In genomic region chr21:21156397-21156796, GRCh38 we compare ENCODE assay signal across 20 cellular contexts.
DNase-seq lines count a peak whose midpoint lies in the region; ATAC-seq, FAIRE-seq and TF ChIP-seq lines count a peak whose summit lies in the region.
"Had no signal": no experiment of that assay in that cellular context is flagged by ENCODE, and none has a peak within 500 bp of the region (broad histone marks: within the 10 kb centered on the region; RNA-seq: fewer than 3 reads in every experiment).

No MANE protein-coding gene starts in this region.

- DNase-seq in GM23248, result no peak
- no peak for DNase-seq in K562 (ENCODE audit: extremely low read depth in 1 of 4, low spot score in 3 of 4)
- DNase-seq in frontal cortex (ENCODE audit: low spot score in 2 of 2), result no peak
- DNase-seq in activated T-cell treated with anti-CD3 and anti-CD28 coated beads, Interleukin-2, amount 50 U/mL, for 72 hours, result no peak
- no peak for DNase-seq in SW480 (ENCODE audit: low spot score)
- DNase-seq: AML-193; Caco-2; Calu3; CD4-positive, alpha-beta T cell; CD8-positive, alpha-beta T cell; DMS79 treated with DMSO at 0.1 percent for 48 hours; GF-D8 had no signal

- CTCF ChIA-PET in K562 (lab: Yijun Ruan, JAX; ENCODE audit: low intra/inter-chr PET ratio), result no interaction called here

- H3K4me1 ChIP-seq in GM23248 (ENCODE audit: insufficient read depth) (peaks cover 23% of the 10 kb centered on the region), K562 (replicated peaks in 1 of 2; ENCODE audit: control insufficient read depth in 2 of 2, insufficient read depth in 2 of 2, low read length in 2 of 2) (peaks cover 16 to 17% of the 10 kb centered on the region in 2 experiments; a peak in 3 of 5 replicates)
- H3K4me1 ChIP-seq: A549; BLaER1 treated with 17β-estradiol and CSF1 and Interleukin-3, amounts not matched to agents 10 nM and 100 nM; Caco-2 had no signal

- H3K4me3 Mint-ChIP-seq in activated T-cell treated with anti-CD3 and anti-CD28 coated beads, Interleukin-2, amount 50 U/mL, for 72 hours, result no peak overlapping the region
- H3K4me3 Mint-ChIP-seq: B cell; CD4-positive, alpha-beta T cell; CD8-positive, alpha-beta T cell had no signal

- no peaks in the 10 kb centered on the region for H3K9me3 ChIP-seq in GM23248 (ENCODE audit: low read depth)
- H3K9me3 ChIP-seq in K562 (replicated peaks; ENCODE audit: control insufficient read depth, insufficient read depth, low read depth, low read length), result no peaks in the 10 kb centered on the region
- H3K9me3 ChIP-seq: A549; BLaER1 treated with 17β-estradiol and CSF1 and Interleukin-3, amounts not matched to agents 10 nM and 100 nM; Caco-2 had no signal

- H3K4me3 ChIP-seq in GM23248 (no peak overlapping the region), K562 (no peak overlapping the region)
- H3K4me3 ChIP-seq: A549; BLaER1 treated with 17β-estradiol and CSF1 and Interleukin-3, amounts not matched to agents 10 nM and 100 nM had no signal

- H3K36me3 ChIP-seq in GM23248 (ENCODE audit: low read depth), result no peaks in the 10 kb centered on the region
- H3K36me3 ChIP-seq in K562 (ENCODE audit: control insufficient read depth, insufficient read depth, low read length), result no peaks in the 10 kb centered on the region
- H3K36me3 ChIP-seq: BLaER1 treated with 17β-estradiol and CSF1 and Interleukin-3, amounts not matched to agents 10 nM and 100 nM had no signal

- peak overlapping the region; percentile 20; the same call in 1 of the 2 replicates for H2AFZ ChIP-seq in GM23248
- no peak overlapping the region for H2AFZ ChIP-seq in K562 (ENCODE audit: low read depth, low read length)

- in situ Hi-C loops in GM23248 (cut with MboI) (no loop called here), K562 (cut with MboI) (no loop called here)

- no peaks in the 10 kb centered on the region for H3K27me3 Mint-ChIP-seq in activated T-cell treated with anti-CD3 and anti-CD28 coated beads, Interleukin-2, amount 50 U/mL, for 72 hours (ENCODE audit: low read depth)
- H3K27me3 Mint-ChIP-seq: B cell; CD4-positive, alpha-beta T cell had no signal

- H3K36me3 Mint-ChIP-seq in activated T-cell treated with anti-CD3 and anti-CD28 coated beads, Interleukin-2, amount 50 U/mL, for 72 hours (ENCODE audit: insufficient read depth in 2 of 2), result no peaks in the 10 kb centered on the region
- H3K36me3 Mint-ChIP-seq: CD8-positive, alpha-beta T cell had no signal

- TF ChIP-seq RAD21 in K562 (CRISPR knock-in tag; conservative IDR thresholded peaks at IDR 0.05 in 1 of 2, IDR thresholded peaks at IDR 0.05 in 1 of 2), result no peak

- H3K9ac ChIP-seq in GM23248 (no peak overlapping the region), K562 (ENCODE audit: insufficient read depth in 1 of 2, low read depth in 2 of 2, low read length in 2 of 2) (peak overlapping the region in 1 of 2 experiments; percentile 64; a peak in 1 of 4 replicates)
- H3K9ac ChIP-seq: BLaER1 treated with 17β-estradiol and CSF1 and Interleukin-3, amounts not matched to agents 10 nM and 100 nM had no signal

- no peaks in the 10 kb centered on the region for H3K9me3 Mint-ChIP-seq in activated T-cell treated with anti-CD3 and anti-CD28 coated beads, Interleukin-2, amount 50 U/mL, for 72 hours
- H3K9me3 Mint-ChIP-seq: CD4-positive, alpha-beta T cell; CD8-positive, alpha-beta T cell had no signal

- intact Hi-C loops in K562 (cut with micrococcal nuclease), result no loop called here

- BruUV-seq in K562 (replicated peaks; lab: Mats Ljungman, UMichigan), result no TSS peak

- H3K4me2 ChIP-seq in GM23248 (ENCODE audit: unreplicated experiment), result peak overlapping the region; percentile 6
- no peak overlapping the region; the same call in 1 of the 2 replicates for H3K4me2 ChIP-seq in K562 (ENCODE audit: insufficient read depth, low read length)
- H3K4me2 ChIP-seq: A549; BLaER1 treated with 17β-estradiol and CSF1 and Interleukin-3, amounts not matched to agents 10 nM and 100 nM had no signal

- no peaks in the 10 kb centered on the region for H3K79me2 ChIP-seq in GM23248 (ENCODE audit: insufficient read depth)
- H3K79me2 ChIP-seq in K562 (ENCODE audit: control insufficient read depth, insufficient read depth, low read length), result peaks cover 100% of the 10 kb centered on the region

- POLR2A ChIA-PET in K562 (lab: Yijun Ruan, JAX), result interaction anchor here (0.8 to 0.9 kb wide), 2 partner anchors 9 to 23 kb away, joined by 3 read pairs; no protein-coding TSS in a partner anchor

- H3K27ac Mint-ChIP-seq in activated T-cell treated with anti-CD3 and anti-CD28 coated beads, Interleukin-2, amount 50 U/mL, for 72 hours, result no peak overlapping the region
- H3K27ac Mint-ChIP-seq: B cell; CD4-positive, alpha-beta T cell; CD8-positive, alpha-beta T cell had no signal

- H3K27ac ChIP-seq in GM23248 (0 out of 2 replicates have a peak overlapping the region, but pooled peaks have one; percentile 15), K562 (ENCODE audit: extremely low read depth, low read depth, low read length) (peak overlapping the region; percentile 68; the same call in 2 of the 3 replicates)
- H3K27ac ChIP-seq: 22Rv1; A549; BLaER1 treated with 17β-estradiol and CSF1 and Interleukin-3, amounts not matched to agents 10 nM and 100 nM; C4-2B had no signal

- H3K9me1 ChIP-seq in K562 (ENCODE audit: control insufficient read depth, insufficient read depth, low read length), result no peaks in the 10 kb centered on the region

- no peak for FAIRE-seq in K562 (lab: Jason Lieb, UNC)
- peak; percentile 21 for FAIRE-seq in frontal cortex (lab: Jason Lieb, UNC)
- FAIRE-seq: A549, G401.6, GM12891, GM19239 had no signal

- TF ChIP-seq EP300 in K562 (IDR thresholded peaks at IDR 0.05; ENCODE audit: low read length), result no peak

- ATAC-seq in K562, result no peak
- no peak for ATAC-seq in activated T-cell treated with anti-CD3 and anti-CD28 coated beads, Interleukin-2, amount 50 U/mL, for 72 hours (replicated peaks in 1 of 2)
- ATAC-seq: A549; CD8-positive, alpha-beta T cell had no signal

- no peaks in the 10 kb centered on the region for H4K20me1 ChIP-seq in GM23248 (ENCODE audit: insufficient read depth)
- no peaks in the 10 kb centered on the region for H4K20me1 ChIP-seq in K562 (replicated peaks; ENCODE audit: control insufficient read depth, insufficient read depth, low read length)
- H4K20me1 ChIP-seq: BLaER1 treated with 17β-estradiol and CSF1 and Interleukin-3, amounts not matched to agents 10 nM and 100 nM had no signal

- H3F3A ChIP-seq in GM23248 (ENCODE audit: insufficient read depth), result peaks cover 17% of the 10 kb centered on the region

- H3K9me2 ChIP-seq in GM23248 (ENCODE audit: insufficient read depth), result no peaks in the 10 kb centered on the region

- H3K4me1 Mint-ChIP-seq in activated T-cell treated with anti-CD3 and anti-CD28 coated beads, Interleukin-2, amount 50 U/mL, for 72 hours (ENCODE audit: low read depth), result no peaks in the 10 kb centered on the region
- H3K4me1 Mint-ChIP-seq: B cell had no signal

- H3K27me3 ChIP-seq in GM23248 (replicated peaks; ENCODE audit: insufficient read depth) (no peaks in the 10 kb centered on the region), K562 (ENCODE audit: control insufficient read depth in 2 of 2, insufficient read depth in 2 of 2, low read length in 2 of 2) (no peaks in the 10 kb centered on the region)
- H3K27me3 ChIP-seq: BLaER1 treated with 17β-estradiol and CSF1 and Interleukin-3, amounts not matched to agents 10 nM and 100 nM had no signal

- no peak for TF ChIP-seq CTCF in K562 (IDR thresholded peaks at IDR 0.05 in 2 of 3, conservative IDR thresholded peaks at IDR 0.05 in 1 of 3; ENCODE audit: insufficient read depth in 2 of 3, low read depth in 1 of 3, low read length in 3 of 3)

- no peak for TF ChIP-seq POLR2A in K562 (conservative IDR thresholded peaks at IDR 0.05)

TF ChIP-seq in K562, 482 proteins besides CTCF, POLR2A, EP300 and RAD21 (continues in another document):
- TF ChIP-seq CBX5 (IDR thresholded peaks at IDR 0.05; ENCODE audit: borderline replicate concordance, low read depth) (no peak), YY1 (IDR thresholded peaks at IDR 0.05; ENCODE audit: borderline replicate concordance in 1 of 3, control insufficient read depth in 1 of 3, extremely low read depth in 1 of 3, insufficient read depth in 3 of 3, insufficient read length in 1 of 3, insufficient replicate concordance in 2 of 3, low read depth in 1 of 3, low read length in 2 of 3) (no peak), SP1 (CRISPR knock-in tag; IDR thresholded peaks at IDR 0.05) (no peak), GATAD2B (IDR thresholded peaks at IDR 0.05; ENCODE audit: borderline replicate concordance) (peak; percentile 71; the same call in 1 of the 2 replicates), NR4A1 (CRISPR knock-in tag; IDR thresholded peaks at IDR 0.05) (no peak), NR4A1 (tag; IDR thresholded peaks at IDR 0.05) (no peak), NFXL1 (CRISPR knock-in tag; IDR thresholded peaks at IDR 0.05) (no peak), ZNF224 (CRISPR knock-in tag; IDR thresholded peaks at IDR 0.05) (no peak), SRSF3 (IDR thresholded peaks at IDR 0.05; ENCODE audit: insufficient read depth, low read length) (no peak), ARID1B (IDR thresholded peaks at IDR 0.05) (no peak), TAF7 (tag; IDR thresholded peaks at IDR 0.05) (no peak), KAT8 (IDR thresholded peaks at IDR 0.05; ENCODE audit: low read depth) (no peak), GTF2F1 (IDR thresholded peaks at IDR 0.05; ENCODE audit: low read depth, low read length) (no peak)
- TF ChIP-seq, protein P1, sequence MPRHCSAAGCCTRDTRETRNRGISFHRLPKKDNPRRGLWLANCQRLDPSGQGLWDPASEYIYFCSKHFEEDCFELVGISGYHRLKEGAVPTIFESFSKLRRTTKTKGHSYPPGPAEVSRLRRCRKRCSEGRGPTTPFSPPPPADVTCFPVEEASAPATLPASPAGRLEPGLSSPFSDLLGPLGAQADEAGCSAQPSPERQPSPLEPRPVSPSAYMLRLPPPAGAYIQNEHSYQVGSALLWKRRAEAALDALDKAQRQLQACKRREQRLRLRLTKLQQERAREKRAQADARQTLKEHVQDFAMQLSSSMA (CRISPR knock-in tag; IDR thresholded peaks at IDR 0.05), result no peak
- TF ChIP-seq, protein P2, sequence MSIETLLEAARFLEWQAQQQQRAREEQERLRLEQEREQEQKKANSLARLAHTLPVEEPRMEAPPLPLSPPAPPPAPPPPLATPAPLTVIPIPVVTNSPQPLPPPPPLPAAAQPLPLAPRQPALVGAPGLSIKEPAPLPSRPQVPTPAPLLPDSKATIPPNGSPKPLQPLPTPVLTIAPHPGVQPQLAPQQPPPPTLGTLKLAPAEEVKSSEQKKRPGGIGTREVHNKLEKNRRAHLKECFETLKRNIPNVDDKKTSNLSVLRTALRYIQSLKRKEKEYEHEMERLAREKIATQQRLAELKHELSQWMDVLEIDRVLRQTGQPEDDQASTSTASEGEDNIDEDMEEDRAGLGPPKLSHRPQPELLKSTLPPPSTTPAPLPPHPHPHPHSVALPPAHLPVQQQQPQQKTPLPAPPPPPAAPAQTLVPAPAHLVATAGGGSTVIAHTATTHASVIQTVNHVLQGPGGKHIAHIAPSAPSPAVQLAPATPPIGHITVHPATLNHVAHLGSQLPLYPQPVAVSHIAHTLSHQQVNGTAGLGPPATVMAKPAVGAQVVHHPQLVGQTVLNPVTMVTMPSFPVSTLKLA (conservative IDR thresholded peaks at IDR 0.05), result no peak
